8 cellular contexts compared by ENCODE assay signal in genomic region chr6:132512342-132512637, GRCh38. TPM values are rescaled to one million over a fixed set of nuclear protein-coding genes. Genes with fewer than 3 reads are reported as not detected.
DNase-seq lines count a peak whose midpoint lies in the region; ATAC-seq and TF ChIP-seq lines count a peak whose summit lies in the region.

No MANE protein-coding gene starts in this region.

- H3K14ac ChIP-seq in H9 (ENCODE audit: insufficient read depth, low read length) = no peak overlapping the region

- ATAC-seq in T-helper 17 cell (no peak), foreskin keratinocyte (no peak), HG03521 (IDR thresholded peaks at IDR 0.05; ENCODE audit: unreplicated experiment) (no peak), GM21381 (IDR thresholded peaks at IDR 0.05; ENCODE audit: unreplicated experiment) (no peak)

- no peak overlapping the region for H2AK5ac ChIP-seq in H9 (ENCODE audit: insufficient read length, low read length)

- H3K56ac ChIP-seq in H9 (ENCODE audit: insufficient read length, low read depth, low read length) = no peak overlapping the region

- H3K27ac Mint-ChIP-seq in H9 = no peak overlapping the region
- no peak overlapping the region for H3K27ac Mint-ChIP-seq in T-helper 17 cell

- H3K79me1 ChIP-seq in H9 (ENCODE audit: insufficient read depth, low read depth, low read length, poor library complexity, severe bottlenecking) = peaks cover 3% of the 10 kb centered on the region

- no peak overlapping the region for H2BK12ac ChIP-seq in H9 (ENCODE audit: insufficient read length, low read depth, low read length)

- no peak overlapping the region for H2BK120ac ChIP-seq in H9 (ENCODE audit: low read depth, low read length, poor library complexity, severe bottlenecking)

- no peak overlapping the region for H3K18ac ChIP-seq in H9 (ENCODE audit: insufficient read length, low read depth, low read length)

- peak overlapping the region; percentile 78 for H3K4me2 ChIP-seq in H9 (ENCODE audit: insufficient read depth, insufficient read length, low read length)
- peak overlapping the region; percentile 86 for H3K4me2 ChIP-seq in skeletal muscle satellite cell (ENCODE audit: low read length)

- no peak overlapping the region for H3K4ac ChIP-seq in H9 (ENCODE audit: low read depth, low read length)

- H3K79me2 ChIP-seq in H9 (ENCODE audit: insufficient read depth, low read length) = peaks cover 4% of the 10 kb centered on the region; the same call in 1 of the 2 replicates

- H3K9me3 ChIP-seq in H9 (ENCODE audit: control insufficient read depth, low read depth, low read length) = no peaks in the 10 kb centered on the region
- H3K9me3 ChIP-seq in T-helper 17 cell (ENCODE audit: control insufficient read depth, low read length, poor library complexity, severe bottlenecking) = no peaks in the 10 kb centered on the region
- H3K9me3 ChIP-seq in skeletal muscle satellite cell (replicated peaks; ENCODE audit: low read length) = no peaks in the 10 kb centered on the region

- H3K27me3 Mint-ChIP-seq in H9 (ENCODE audit: low read depth) = peaks cover 13% of the 10 kb centered on the region
- H3K27me3 Mint-ChIP-seq in T-helper 17 cell = no peaks in the 10 kb centered on the region

- no peak overlapping the region for H3T11ph ChIP-seq in H9 (ENCODE audit: low read length)

- no peaks in the 10 kb centered on the region for H3K27me3 ChIP-seq in H9 (ENCODE audit: insufficient read depth, low read length)
- H3K27me3 ChIP-seq in foreskin keratinocyte = no peaks in the 10 kb centered on the region
- peaks cover 4% of the 10 kb centered on the region for H3K27me3 ChIP-seq in skeletal muscle satellite cell (ENCODE audit: control insufficient read depth, insufficient read depth, low read length)

- no peaks in the 10 kb centered on the region for H3K23me2 ChIP-seq in H9 (ENCODE audit: insufficient read length, low read depth, low read length, poor library complexity, severe bottlenecking)

- H3K36me3 Mint-ChIP-seq in H9 (ENCODE audit: insufficient read depth in 1 of 3, low read depth in 3 of 3) (peaks cover 0 to 9% (median 8%) of the 10 kb centered on the region in 3 experiments; a peak in 3 of 7 replicates), T-helper 17 cell (ENCODE audit: low read depth) (peaks cover 4% of the 10 kb centered on the region)

- H4K91ac ChIP-seq in H9 (ENCODE audit: insufficient read length, low read depth, low read length) = no peak overlapping the region

- H3K4me1 Mint-ChIP-seq in H9 = peaks cover 16% of the 10 kb centered on the region in 2 experiments
- peaks cover 37% of the 10 kb centered on the region for H3K4me1 Mint-ChIP-seq in T-helper 17 cell

- H3K23ac ChIP-seq in H9 (ENCODE audit: insufficient read length, low read depth, low read length) = no peak overlapping the region

- H3K4me3 ChIP-seq in skeletal muscle satellite cell (ENCODE audit: low read length) = peak overlapping the region; percentile 94

- no peak overlapping the region for H2AFZ ChIP-seq in H9 (ENCODE audit: low read length)

- H3K27ac ChIP-seq in H9 (ENCODE audit: insufficient read length, low read depth, low read length) (no peak overlapping the region), foreskin keratinocyte (peak overlapping the region; percentile 54)

- no peaks in the 10 kb centered on the region for H3K9me3 Mint-ChIP-seq in H9

- H3K4me1 ChIP-seq in H9 (ENCODE audit: insufficient read depth, low read length) (no peaks in the 10 kb centered on the region; the same call in 1 of the 2 replicates), foreskin keratinocyte (peaks cover 6% of the 10 kb centered on the region), skeletal muscle satellite cell (ENCODE audit: control insufficient read depth, insufficient read depth, low read length) (peaks cover 27% of the 10 kb centered on the region)

- H3K9ac ChIP-seq in H9 (ENCODE audit: extremely low read depth, insufficient read length, low read length) = no peak overlapping the region
- H3K9ac ChIP-seq in skeletal muscle satellite cell (ENCODE audit: low read depth, low read length) = peak overlapping the region; percentile 86

- H4K8ac ChIP-seq in H9 (replicated peaks; ENCODE audit: insufficient read length, low read depth, low read length) = no peak overlapping the region

- H4K5ac ChIP-seq in H9 (ENCODE audit: insufficient read length, low read depth, low read length) = no peak overlapping the region

- DNase-seq in H9 = no peak
- DNase-seq in T-helper 17 cell = no peak
- DNase-seq in foreskin keratinocyte = no peak
- no peak for DNase-seq in stimulated activated CD8-positive, alpha-beta memory T cell treated with anti-CD3 and anti-CD28 coated beads, Interleukin-4, amount 100 ng/mL, for 48 hours
- no peak for DNase-seq in HUDEP-2 (lab: John Stamatoyannopoulos, UW; ENCODE audit: unreplicated experiment in 76 of 76)

- H2BK20ac ChIP-seq in H9 (ENCODE audit: low read depth, low read length, poor library complexity, severe bottlenecking) = no peak overlapping the region

- no peak overlapping the region for H2BK15ac ChIP-seq in H9 (ENCODE audit: low read depth, low read length)

- H3K4me3 Mint-ChIP-seq in H9 = peak overlapping the region; percentile 91 to 92
- H3K4me3 Mint-ChIP-seq in T-helper 17 cell = peak overlapping the region; percentile 98

- H3K36me3 ChIP-seq in skeletal muscle satellite cell (ENCODE audit: insufficient read depth, low read length) = peaks cover 6% of the 10 kb centered on the region

- no peaks in the 10 kb centered on the region for H4K20me1 ChIP-seq in H9 (ENCODE audit: control insufficient read depth, insufficient read depth, insufficient read length)

- H2BK5ac ChIP-seq in H9 (ENCODE audit: insufficient read length, low read length) = no peak overlapping the region

- TF ChIP-seq CTCF in H9 (conservative IDR thresholded peaks at IDR 0.05) (no peak), foreskin keratinocyte (conservative IDR thresholded peaks at IDR 0.05) (no peak)

- WGBS in H9 (ENCODE audit: extremely low coverage, insufficient read length, low lambda C conversion rate) = no CpG with 5 or more reads among the region's 7 CpGs

RNA-seq across cellular contexts. Expression of gene STX7, which starts 0.6 kb away (rescaled TPM):
- total RNA-seq in H9 (2021) = 26.8 and 30.0 TPM in 2 replicates
- total RNA-seq in T-helper 17 cell = 10 to 100 TPM; 17.3 to 18.4 TPM
- 37.9 and 38.5 TPM in 2 replicates for total RNA-seq in foreskin keratinocyte
- 12.8 and 12.9 TPM in 2 replicates for polyA plus RNA-seq in foreskin keratinocyte
- total RNA-seq in skeletal muscle satellite cell (2012; rRNA removed) = 25.6 and 26.6 TPM in 2 replicates

RNA-seq across cellular contexts. Expression of gene TAAR9, which starts 25.8 kb away (rescaled TPM):
- total RNA-seq in H9 (2021) (not detected in 2 replicates), T-helper 17 cell (not detected), foreskin keratinocyte (not detected in 2 replicates)
- not detected in 2 replicates for polyA plus RNA-seq in foreskin keratinocyte
- total RNA-seq in skeletal muscle satellite cell (2012; rRNA removed) = not detected in 2 replicates

RNA-seq across cellular contexts. Expression of gene TAAR8, which starts 40.2 kb away (rescaled TPM):
- total RNA-seq in H9 (2021) (not detected in 2 replicates), T-helper 17 cell (not detected), foreskin keratinocyte (not detected in 2 replicates)
- not detected in 2 replicates for polyA plus RNA-seq in foreskin keratinocyte
- not detected in 2 replicates for total RNA-seq in skeletal muscle satellite cell (2012; rRNA removed)

RNA-seq across cellular contexts. Expression of gene TAAR6, which starts 57.8 kb away (rescaled TPM):
- total RNA-seq in H9 (2021) (not detected in 2 replicates), T-helper 17 cell (not detected), foreskin keratinocyte (not detected in 2 replicates)
- polyA plus RNA-seq in foreskin keratinocyte = not detected in 2 replicates
- total RNA-seq in skeletal muscle satellite cell (2012; rRNA removed) = not detected in 2 replicates
